17 cellular contexts compared by ENCODE assay signal in genomic region chr7:114269714-114270113, GRCh38.
DNase-seq lines count a peak whose midpoint lies in the region; ATAC-seq and TF ChIP-seq lines count a peak whose summit lies in the region.
"Had no signal": no experiment of that assay in that cellular context is flagged by ENCODE, and none has a peak within 500 bp of the region (broad histone marks: within the 10 kb centered on the region; RNA-seq: fewer than 3 reads in every experiment).

No MANE protein-coding gene starts in this region.

- ATAC-seq in HG02884 (IDR thresholded peaks at IDR 0.05; ENCODE audit: unreplicated experiment), result no peak
- ATAC-seq: K562 had no signal

- no peak for TF ChIP-seq CTCF in GM10266 (IDR thresholded peaks at IDR 0.05; ENCODE audit: control insufficient read depth, insufficient read depth, low read depth, missing control alignments)

- peak; percentile 8 for DNase-seq in DMS153 (lab: John Stamatoyannopoulos, UW)
- no peak for DNase-seq in DMS153 treated with DMSO at 0.1 percent for 48 hours (lab: John Stamatoyannopoulos, UW; ENCODE audit: unreplicated experiment)
- DNase-seq in NCI-H510A treated with DMSO at 0.1 percent for 48 hours (lab: John Stamatoyannopoulos, UW), result peak; percentile 8
- DNase-seq in NCI-H510A (lab: John Stamatoyannopoulos, UW), result no peak
- DNase-seq in NCI-H748 treated with DMSO at 0.1 percent for 48 hours (lab: John Stamatoyannopoulos, UW), result peak; percentile 39
- no peak for DNase-seq in NCI-H187 (lab: John Stamatoyannopoulos, UW)
- no peak for DNase-seq in GM10266 (ENCODE audit: extremely low spot score)
- DNase-seq: 8988T; ACHN; Calu3; CD4-positive, CD25-positive, alpha-beta regulatory T cell; DMS 273 treated with DMSO at 0.1 percent for 48 hours; GF-D8; HCEC 1CT; HFFc6 had no signal

Comparison
In these comparisons a context has a peak if more than half of its experiments do, and no peak if none do; other contexts are left out.
1. DNase-seq: peak in DMS153 (single experiment), NCI-H510A treated with DMSO at 0.1 percent for 48 hours (single experiment) and NCI-H748 treated with DMSO at 0.1 percent for 48 hours (single experiment); none in DMS153 treated with DMSO at 0.1 percent for 48 hours (single experiment), NCI-H510A (single experiment), NCI-H187 (0 of 2) and GM10266 (single experiment).